In the genomic region with DNA sequence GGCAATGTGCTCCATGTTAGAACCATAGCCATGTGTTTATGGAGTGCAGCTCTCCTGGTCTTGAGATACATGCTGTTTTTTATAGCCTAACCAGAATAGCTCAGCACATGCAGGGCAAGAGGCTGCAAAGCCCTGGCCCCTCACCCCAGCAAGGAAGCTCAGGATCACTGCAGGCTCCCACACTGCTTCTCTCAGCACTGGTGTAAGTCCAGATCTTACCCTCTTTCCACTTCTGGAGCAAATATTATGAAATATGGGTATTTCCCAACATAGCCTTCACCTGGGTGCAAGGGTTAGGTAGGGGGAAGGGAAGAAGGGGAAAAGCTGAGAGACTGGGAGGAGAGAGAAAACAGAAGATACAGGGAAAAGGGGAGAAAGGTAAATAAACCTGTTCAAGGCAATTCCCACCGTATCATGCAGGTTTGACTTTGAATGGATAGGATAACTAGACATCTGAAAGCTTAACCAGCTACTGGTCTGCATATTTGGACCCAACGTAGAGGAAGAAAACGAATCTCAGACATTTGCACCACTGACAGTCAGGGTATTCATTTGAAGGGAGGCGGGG, we compare ENCODE assay signal across 17 cellular contexts. TPM values are rescaled to one million over a fixed set of nuclear protein-coding genes. Genes with fewer than 3 reads are reported as not detected.
DNase-seq lines count a peak whose midpoint lies in the region; ATAC-seq and TF ChIP-seq lines count a peak whose summit lies in the region.
"Had no signal": no experiment of that assay in that cellular context is flagged by ENCODE, and none has a peak within 500 bp of the region (broad histone marks: within the 10 kb centered on the region; RNA-seq: fewer than 3 reads in every experiment).

No MANE protein-coding gene starts in this region.

- no peaks in the 10 kb centered on the region for H3K27me3 Mint-ChIP-seq in osteocyte (ENCODE audit: unreplicated experiment)
- peaks cover 48 to 64% of the 10 kb centered on the region in 2 donors for H3K27me3 Mint-ChIP-seq in natural killer cell treated with Interleukin-12 subunit alpha and Interleukin-12 subunit beta and Interleukin-15 and Interleukin-18, amount 100 ng/mL, for 72 hours

- no peak overlapping the region for H3K4me3 Mint-ChIP-seq in osteocyte (ENCODE audit: unreplicated experiment)
- no peak overlapping the region for H3K4me3 Mint-ChIP-seq in natural killer cell treated with Interleukin-12 subunit alpha and Interleukin-12 subunit beta and Interleukin-15 and Interleukin-18, amount 100 ng/mL, for 72 hours
- H3K4me3 Mint-ChIP-seq: activated naive CD4-positive, alpha-beta T cell treated with anti-CD3 and anti-CD28 coated beads, Interleukin-2, amount 10 ng/mL, durations not matched to agents 7 days and 5 days had no signal

- H3K27ac ChIP-seq in HUES48 (ENCODE audit: low read depth, low read length), result peak overlapping the region; percentile 4

- peaks cover 24% of the 10 kb centered on the region for H3K4me1 Mint-ChIP-seq in osteocyte (ENCODE audit: unreplicated experiment)
- no peaks in the 10 kb centered on the region for H3K4me1 Mint-ChIP-seq in natural killer cell treated with Interleukin-12 subunit alpha and Interleukin-12 subunit beta and Interleukin-15 and Interleukin-18, amount 100 ng/mL, for 72 hours (ENCODE audit: low read depth in 2 of 2)
- H3K4me1 Mint-ChIP-seq: activated naive CD4-positive, alpha-beta T cell treated with anti-CD3 and anti-CD28 coated beads, Interleukin-2, amount 10 ng/mL, durations not matched to agents 7 days and 5 days had no signal

- ATAC-seq in left lobe of liver (peak; percentile 60), HG03342 (IDR thresholded peaks at IDR 0.05; ENCODE audit: unreplicated experiment) (no peak)
- ATAC-seq in natural killer cell treated with Interleukin-12 subunit alpha and Interleukin-12 subunit beta and Interleukin-15 and Interleukin-18, amount 100 ng/mL, for 72 hours, result no peak

- H3K9me3 ChIP-seq in HUES48 (ENCODE audit: control insufficient read depth, insufficient read depth, low read length), result no peaks in the 10 kb centered on the region

- no peaks in the 10 kb centered on the region for H3K9me3 Mint-ChIP-seq in osteocyte (ENCODE audit: unreplicated experiment)
- H3K9me3 Mint-ChIP-seq in natural killer cell treated with Interleukin-12 subunit alpha and Interleukin-12 subunit beta and Interleukin-15 and Interleukin-18, amount 100 ng/mL, for 72 hours, result no peaks in the 10 kb centered on the region
- H3K9me3 Mint-ChIP-seq: activated naive CD4-positive, alpha-beta T cell treated with anti-CD3 and anti-CD28 coated beads, Interleukin-2, amount 10 ng/mL, durations not matched to agents 7 days and 5 days had no signal

- H3K27ac Mint-ChIP-seq in osteocyte (ENCODE audit: unreplicated experiment), result no peak overlapping the region
- H3K27ac Mint-ChIP-seq in natural killer cell treated with Interleukin-12 subunit alpha and Interleukin-12 subunit beta and Interleukin-15 and Interleukin-18, amount 100 ng/mL, for 72 hours, result no peak overlapping the region
- H3K27ac Mint-ChIP-seq: activated naive CD4-positive, alpha-beta T cell treated with anti-CD3 and anti-CD28 coated beads, Interleukin-2, amount 10 ng/mL, durations not matched to agents 7 days and 5 days had no signal

- H3K4me3 ChIP-seq in HUES48 (ENCODE audit: low read depth, low read length), result peak overlapping the region; percentile 20; the same call in 1 of the 2 replicates

- DNase-seq in SK-N-DZ (ENCODE audit: low spot score), result peak; percentile 45
- peak; percentile 68 for DNase-seq in left lobe of liver (ENCODE audit: low spot score)
- DNase-seq in osteocyte (ENCODE audit: extremely low spot score, unreplicated experiment), result peak; percentile 42
- DNase-seq in natural killer cell treated with Interleukin-12 subunit alpha and Interleukin-12 subunit beta and Interleukin-15 and Interleukin-18, amount 100 ng/mL, for 72 hours (ENCODE audit: low spot score), result no peak
- DNase-seq in LoVo (ENCODE audit: low spot score), result no peak
- DNase-seq: activated CD4-positive, alpha-beta T cell treated with anti-CD3 and anti-CD28 coated beads, Interleukin-2, amount 50 U/mL, for 4 hours; activated naive CD4-positive, alpha-beta T cell treated with anti-CD3 and anti-CD28 coated beads, Interleukin-2, amount 10 ng/mL, durations not matched to agents 7 days and 5 days; activated T-cell treated with anti-CD3 and anti-CD28 coated beads for 4 hours; aorta; NCI-H2171; NCI-H748 treated with DMSO at 0.1 percent for 48 hours; occipital lobe; RPMI8226; stimulated activated CD4-positive, alpha-beta T cell treated with anti-CD3 and anti-CD28 coated beads, Interleukin-4, amount 100 ng/mL, for 1 hour had no signal

- H3K27me3 ChIP-seq in HUES48 (ENCODE audit: control insufficient read depth, insufficient read depth, low read length), result peaks cover 44% of the 10 kb centered on the region

- H3K36me3 ChIP-seq in HUES48 (ENCODE audit: control insufficient read depth, insufficient read depth, low read length), result no peaks in the 10 kb centered on the region

- H3K9ac ChIP-seq in HUES48 (ENCODE audit: low read depth, low read length), result no peak overlapping the region

- peaks cover 72% of the 10 kb centered on the region for H3K4me1 ChIP-seq in HUES48 (ENCODE audit: control insufficient read depth, insufficient read depth, low read length)

- TF ChIP-seq CTCF in osteocyte (IDR thresholded peaks at IDR 0.05), result no peak

- H3K36me3 Mint-ChIP-seq in osteocyte (ENCODE audit: unreplicated experiment), result no peaks in the 10 kb centered on the region
- H3K36me3 Mint-ChIP-seq in natural killer cell treated with Interleukin-12 subunit alpha and Interleukin-12 subunit beta and Interleukin-15 and Interleukin-18, amount 100 ng/mL, for 72 hours, result no peaks in the 10 kb centered on the region
- H3K36me3 Mint-ChIP-seq: activated naive CD4-positive, alpha-beta T cell treated with anti-CD3 and anti-CD28 coated beads, Interleukin-2, amount 10 ng/mL, durations not matched to agents 7 days and 5 days had no signal

RNA-seq across cellular contexts. Expression of a gene that starts 19.7 kb away (rescaled TPM):
- polyA plus RNA-seq in SK-N-DZ (2014; cell fraction: cytosol; rRNA removed), result 8.1 and 9.6 TPM in 2 replicates
- polyA plus RNA-seq in SK-N-DZ (2014; cell fraction: nucleus; rRNA removed), result 5.6 and 9.0 TPM in 2 replicates
- total RNA-seq in left lobe of liver (3.4 TPM), osteocyte (4.3 and 4.9 TPM in 2 replicates)
- not detected for total RNA-seq in natural killer cell treated with Interleukin-12 subunit alpha and Interleukin-12 subunit beta and Interleukin-15 and Interleukin-18, amount 100 ng/mL, for 72 hours
- total RNA-seq: mononuclear cell had no signal

RNA-seq across cellular contexts. Expression of a gene that starts 28.2 kb away (rescaled TPM):
- polyA plus RNA-seq in SK-N-DZ (2014; cell fraction: cytosol; rRNA removed), result 24.0 and 28.9 TPM in 2 replicates
- polyA plus RNA-seq in SK-N-DZ (2014; cell fraction: nucleus; rRNA removed), result 36.8 and 39.1 TPM in 2 replicates
- total RNA-seq in left lobe of liver (19.5 TPM), osteocyte (43.9 and 56.5 TPM in 2 replicates)
- 10 to 100 TPM; 31.5 to 71.0 TPM for total RNA-seq in natural killer cell treated with Interleukin-12 subunit alpha and Interleukin-12 subunit beta and Interleukin-15 and Interleukin-18, amount 100 ng/mL, for 72 hours

Comparison
In these comparisons a context has a peak if more than half of its experiments do, and no peak if none do; other contexts are left out.
1. DNase-seq: peak in SK-N-DZ (single experiment), left lobe of liver (single experiment) and osteocyte (single experiment); none in natural killer cell treated with Interleukin-12 subunit alpha and Interleukin-12 subunit beta and Interleukin-15 and Interleukin-18, amount 100 ng/mL, for 72 hours (single experiment) and LoVo (single experiment).